ENCODE assay signal across 8 cellular contexts in genomic region chr1:12230549-12231275, GRCh38. TPM values are rescaled to one million over a fixed set of nuclear protein-coding genes. Genes with fewer than 3 reads are reported as not detected.
DNase-seq lines count a peak whose midpoint lies in the region; ATAC-seq and TF ChIP-seq lines count a peak whose summit lies in the region.

No MANE protein-coding gene starts in this region.

- H3K36me3 ChIP-seq in CD8-positive, alpha-beta T cell (ENCODE audit: insufficient read depth, low read length) = peaks cover 7% of the 10 kb centered on the region
- H3K36me3 ChIP-seq in SJSA1 (peaks cover 17% of the 10 kb centered on the region), ectodermal cell (ENCODE audit: control insufficient read depth, insufficient read depth, low read length) (no peaks in the 10 kb centered on the region), tibial artery (peaks cover 2 to 15% (median 11%) of the 10 kb centered on the region in 3 donors)

- intact Hi-C loops in CD8-positive, alpha-beta T cell (cut with DNase I, micrococcal nuclease) = loop anchor here (1.0 to 5.0 kb wide), 4 partner anchors 22 to 388 kb away; partner anchors contain the start of genes DHRS3 (in 1 of the 2), MIIP (in 1 of the 2) and PLOD1 (in 1 of the 2)
- intact Hi-C loops in tibial artery (cut with DNase I; ENCODE audit: low total_unique reads) = loop anchor here (10.0 kb wide), 1 partner anchor 54 kb away; no protein-coding TSS in a partner anchor

- 2 to 5% methylated on average over 36 of the region's 36 CpGs for WGBS in ectodermal cell, 2 experiments

- H3K4me1 ChIP-seq in CD8-positive, alpha-beta T cell (ENCODE audit: insufficient read depth, low read length) = peaks cover 15% of the 10 kb centered on the region
- peaks cover 5% of the 10 kb centered on the region; the same call in 1 of the 2 replicates for H3K4me1 ChIP-seq in SJSA1 (replicated peaks)
- no peaks in the 10 kb centered on the region for H3K4me1 ChIP-seq in ectodermal cell (ENCODE audit: control insufficient read depth, insufficient read depth, low read length)
- H3K4me1 ChIP-seq in tibial artery = peaks cover 0 to 25% (median 10%) of the 10 kb centered on the region in 4 donors

- DNase-seq in CD8-positive, alpha-beta T cell = peak in 2 of 7 experiments; percentile 22 to 45
- DNase-seq in SJSA1 (ENCODE audit: low read depth in 1 of 2, low spot score in 2 of 2) = peak in 1 of 2 experiments; percentile 21
- peak; percentile 15 for DNase-seq in medulla oblongata (ENCODE audit: extremely low spot score)
- DNase-seq in tibial artery = peak; percentile 34 to 81
- DNase-seq in NCI-H2081 (lab: John Stamatoyannopoulos, UW) = no peak
- no peak for DNase-seq in HEK293T (ENCODE audit: extremely low spot score)

- H3K4me1 Mint-ChIP-seq in CD8-positive, alpha-beta T cell (ENCODE audit: low read depth) = peaks cover 33% of the 10 kb centered on the region

- no peak for TF ChIP-seq CTCF in CD8-positive, alpha-beta T cell (IDR thresholded peaks at IDR 0.05)
- TF ChIP-seq CTCF in tibial artery (IDR thresholded peaks at IDR 0.05) = no peak

- ATAC-seq in CD8-positive, alpha-beta T cell = peak; percentile 24
- peak; percentile 32 for ATAC-seq in GM21825 (IDR thresholded peaks at IDR 0.05; ENCODE audit: unreplicated experiment)

- H3K4me3 ChIP-seq in CD8-positive, alpha-beta T cell (ENCODE audit: low read depth, low read length) = peak overlapping the region; percentile 97
- H3K4me3 ChIP-seq in SJSA1 (peak overlapping the region; percentile 98), ectodermal cell (ENCODE audit: insufficient read depth, low read depth, low read length) (peak overlapping the region; percentile 66), tibial artery (peak overlapping the region; percentile 93 to 95)

- H3K27ac Mint-ChIP-seq in CD8-positive, alpha-beta T cell = peak overlapping the region; percentile 86

- no peaks in the 10 kb centered on the region for H3K27me3 ChIP-seq in CD8-positive, alpha-beta T cell (ENCODE audit: insufficient read depth, low read length)
- H3K27me3 ChIP-seq in SJSA1 (replicated peaks) = no peaks in the 10 kb centered on the region
- no peaks in the 10 kb centered on the region for H3K27me3 ChIP-seq in ectodermal cell (ENCODE audit: control insufficient read depth, insufficient read depth, low read length, poor library complexity, severe bottlenecking)
- H3K27me3 ChIP-seq in tibial artery = no peaks in the 10 kb centered on the region

- H3K9me3 Mint-ChIP-seq in CD8-positive, alpha-beta T cell = no peaks in the 10 kb centered on the region

- no peaks in the 10 kb centered on the region for H3K27me3 Mint-ChIP-seq in CD8-positive, alpha-beta T cell (ENCODE audit: low read depth)

- H3K4me3 Mint-ChIP-seq in CD8-positive, alpha-beta T cell = peak overlapping the region; percentile 93

- H3K9me3 ChIP-seq in CD8-positive, alpha-beta T cell (ENCODE audit: low read length) = no peaks in the 10 kb centered on the region
- H3K9me3 ChIP-seq in SJSA1 (replicated peaks) (no peaks in the 10 kb centered on the region), ectodermal cell (ENCODE audit: control insufficient read depth, low read length) (no peaks in the 10 kb centered on the region), tibial artery (no peaks in the 10 kb centered on the region)

- H3K27ac ChIP-seq in CD8-positive, alpha-beta T cell (ENCODE audit: low read depth, low read length) = peak overlapping the region; percentile 70
- H3K27ac ChIP-seq in SJSA1 (peak overlapping the region; percentile 42; the same call in 1 of the 2 replicates), ectodermal cell (ENCODE audit: insufficient read depth, low read depth, low read length, poor library complexity, severe bottlenecking) (no peak overlapping the region), tibial artery (peak overlapping the region; percentile 90 to 95)

- peaks cover 14% of the 10 kb centered on the region for H3K36me3 Mint-ChIP-seq in CD8-positive, alpha-beta T cell

- CTCF ChIA-PET in CD8-positive, alpha-beta T cell (lab: Charles Lee) = interaction anchor here (1.0 to 1.3 kb wide), 2 partner anchors 106 to 112 kb away, joined by 3 read pairs; no protein-coding TSS in a partner anchor
- CTCF ChIA-PET in HEK293T (lab: Yijun Ruan, JAX) = no interaction called here

- POLR2A ChIA-PET in CD8-positive, alpha-beta T cell (lab: Charles Lee) = no interaction called here
- POLR2A ChIA-PET in HEK293T (lab: Yijun Ruan, JAX) = no interaction called here

TF ChIP-seq in HEK293T, 16 proteins besides CTCF, POLR2A, EP300 and RAD21:
- TF ChIP-seq ELF4 (IDR thresholded peaks at IDR 0.05) = no peak

RNA-seq across cellular contexts. Expression of gene VPS13D, which starts 0.9 kb away (rescaled TPM):
- 10 to 100 TPM; 55.8 to 58.7 TPM for total RNA-seq in CD8-positive, alpha-beta T cell
- 7.3 and 12.9 TPM in 2 replicates for total RNA-seq in SJSA1 (2014; rRNA removed; shearing (Covaris generic))
- polyA plus RNA-seq in ectodermal cell (2013, experiment 1 of 4) = 8.0 TPM
- polyA plus RNA-seq in ectodermal cell (2013, experiment 2 of 4) = 11.6 TPM
- polyA plus RNA-seq in ectodermal cell (2013, experiment 3 of 4) = 7.3 TPM
- polyA plus RNA-seq in ectodermal cell (2013, experiment 4 of 4) = 8.8 TPM

Comparison
In these comparisons a context has a peak if more than half of its experiments do, and no peak if none do; other contexts are left out.
1. DNase-seq: peak in medulla oblongata (single experiment) and tibial artery (2 of 2); none in NCI-H2081 (0 of 2) and HEK293T (single experiment).
2. Peak in every context shown above with its lines, with median percentiles within 50 percentile points of each other: H3K4me3 ChIP-seq.